In genomic region chr9:97625620-97626019, GRCh38 we compare ENCODE assay signal across 29 cellular contexts.
"Had no signal": no experiment of that assay in that cellular context is flagged by ENCODE, and none has a peak within 500 bp of the region (broad histone marks: within the 10 kb centered on the region; RNA-seq: fewer than 3 reads in every experiment).

No MANE protein-coding gene starts in this region.

- ATAC-seq: activated CD8-positive, alpha-beta T cell treated with anti-CD3 and anti-CD28 coated beads for 36 hours; activated T-cell treated with anti-CD3 and anti-CD28 coated beads, Interleukin-2, amount 50 U/mL, for 72 hours; activated T-helper 17 cell treated with anti-CD3 and anti-CD28 coated beads, Interleukin-2, amount 50 U/mL, for 72 hours had no signal

- H3K27me3 ChIP-seq: brain microvascular endothelial cell, SJCRH30 had no signal

- H3K9me3 ChIP-seq: SJCRH30 had no signal

- DNase-seq: activated CD4-positive, alpha-beta T cell treated with anti-CD3 and anti-CD28 coated beads, Interleukin-2, amount 10 ng/mL, durations not matched to agents 24 days and 14 days; activated CD4-positive, alpha-beta T cell treated with anti-CD3 and anti-CD28 coated beads, Interleukin-2, amount 50 U/mL, for 4 hours; activated CD8-positive, alpha-beta T cell treated with anti-CD3 and anti-CD28 coated beads for 36 hours; activated effector memory CD4-positive, alpha-beta T cell treated with anti-CD3 and anti-CD28 coated beads, Interleukin-2, amount 50 U/mL, for 16 hours; activated naive CD4-positive, alpha-beta T cell; activated naive CD4-positive, alpha-beta T cell treated with anti-CD3 and anti-CD28 coated beads, Interleukin-2, amount 50 U/mL, for 16 hours; activated naive CD8-positive, alpha-beta T cell treated with anti-CD3 and anti-CD28 coated beads for 36 hours; activated T-cell treated with anti-CD3 and anti-CD28 coated beads, Interleukin-2, amount 50 U/mL, for 1 hour; activated T-cell treated with anti-CD3 and anti-CD28 coated beads, Interleukin-2, amount 50 U/mL, for 72 hours; amniotic stem cell; aorta; brain microvascular endothelial cell; MM.1S; MV-4-11; NCI-H1092; NCI-H1436 treated with DMSO at 0.1 percent for 48 hours; NCI-H1694 treated with DMSO at 0.1 percent for 48 hours; NCI-H2029; NCI-H345; NCI-H526; NCI-H748 treated with DMSO at 0.1 percent for 48 hours; NK-92 treated with Interleukin-12 subunit alpha and Interleukin-12 subunit beta, amount 100 ng/mL, for 24 hours; PC-9; SHP77; SJCRH30 had no signal

- H3K4me3 ChIP-seq: PC-9, SJCRH30, SK-N-MC had no signal

- H3K27ac ChIP-seq: brain microvascular endothelial cell, KMS-11, PC-9, RWPE1, SJCRH30, SK-N-MC had no signal
